35 cellular contexts compared by ENCODE assay signal in genomic region chr14:92328664-92329255, GRCh38. TPM values are rescaled to one million over a fixed set of nuclear protein-coding genes. Genes with fewer than 3 reads are reported as not detected.
DNase-seq lines count a peak whose midpoint lies in the region; ATAC-seq, FAIRE-seq and TF ChIP-seq lines count a peak whose summit lies in the region.
"Had no signal": no experiment of that assay in that cellular context is flagged by ENCODE, and none has a peak within 500 bp of the region (broad histone marks: within the 10 kb centered on the region; RNA-seq: fewer than 3 reads in every experiment).

No MANE protein-coding gene starts in this region.

- no TSS peak for BruUV-seq in GM12878 (replicated peaks; lab: Mats Ljungman, UMichigan)

- ATAC-seq in GM23338 (no peak; the same call in 1 of the 3 replicates), GM12878 (no peak), left colon (no peak)
- ATAC-seq: activated CD4-positive, alpha-beta T cell treated with anti-CD3 and anti-CD28 coated beads for 36 hours; gastrocnemius medialis had no signal

- TF ChIP-seq EP300 in GM12878 (IDR thresholded peaks at IDR 0.05; ENCODE audit: borderline replicate concordance in 1 of 2, control insufficient read depth in 1 of 2, low read depth in 2 of 2, low read length in 2 of 2) (no peak), esophagus muscularis mucosa (IDR thresholded peaks at IDR 0.05) (no peak)

- H3K9me3 Mint-ChIP-seq in GM23338 = no peaks in the 10 kb centered on the region
- H3K9me3 Mint-ChIP-seq: activated naive CD8-positive, alpha-beta T cell treated with anti-CD3 and anti-CD28 coated beads for 36 hours; CD4-positive, alpha-beta T cell; HFFc6; immature natural killer cell; memory B cell had no signal

- 61% methylated on average over 8 of the region's 8 CpGs for WGBS in GM12878 (ENCODE audit: insufficient coverage, insufficient replicate concordance, low lambda C conversion rate, missing lambda C conversion rate)
- 69% methylated on average over 4 of the region's 8 CpGs for WGBS in esophagus muscularis mucosa

- RAD21 ChIA-PET in GM12878 (lab: Charles Lee; ENCODE audit: unreplicated experiment) = no interaction called here

- in situ Hi-C loops in GM12878 (cut with MboI) = no loop called here

- H3K4me3 ChIP-seq in GM23338 (no peak overlapping the region), GM12878 (no peak overlapping the region), osteoblast (ENCODE audit: insufficient read depth, low read length) (no peak overlapping the region), esophagus muscularis mucosa (no peak overlapping the region)
- H3K4me3 ChIP-seq: cardiac muscle cell, coronary artery, esophagus squamous epithelium, gastrocnemius medialis, hepatocyte, sigmoid colon, SJSA1, vagina had no signal

- peak; percentile 27 for DNase-seq in NCI-H82 (lab: John Stamatoyannopoulos, UW)
- no peak for DNase-seq in NCI-H82 treated with DMSO at 0.1 percent for 48 hours (lab: John Stamatoyannopoulos, UW; ENCODE audit: unreplicated experiment)
- no peak for DNase-seq in GM23338 (ENCODE audit: low spot score)
- no peak for DNase-seq in GM12878 (ENCODE audit: low read depth, low spot score)
- no peak for DNase-seq in osteoblast (ENCODE audit: insufficient read length, low spot score, missing footprints)
- DNase-seq in left colon = no peak
- DNase-seq in D721Med (ENCODE audit: insufficient read length, low spot score) = no peak
- no peak for DNase-seq in esophagus muscularis mucosa (ENCODE audit: extremely low spot score)
- DNase-seq: activated CD4-positive, alpha-beta T cell treated with anti-CD3 and anti-CD28 coated beads for 36 hours; activated effector memory CD4-positive, alpha-beta T cell treated with anti-CD3 and anti-CD28 coated beads, Interleukin-2, amount 50 U/mL, for 16 hours; activated naive CD8-positive, alpha-beta T cell treated with anti-CD3 and anti-CD28 coated beads for 36 hours; activated T-cell treated with anti-CD3 and anti-CD28 coated beads, Interleukin-2, amount 50 U/mL, for 1 hour; AML-193; aorta; CD4-positive, alpha-beta T cell; esophagus squamous epithelium; gastrocnemius medialis; HFFc6; immature natural killer cell; NCI-H1048; NCI-H1694; NCI-H2171 treated with DMSO at 0.1 percent for 48 hours; NCI-H510A treated with DMSO at 0.1 percent for 48 hours; sigmoid colon; stimulated activated naive CD4-positive, alpha-beta T cell had no signal

- H3K9ac ChIP-seq in GM12878 (ENCODE audit: control insufficient read depth, insufficient read depth, low read length) = no peak overlapping the region
- H3K9ac ChIP-seq: KMS-11 had no signal

- no peak overlapping the region for H3K4me3 Mint-ChIP-seq in GM23338
- H3K4me3 Mint-ChIP-seq: activated CD4-positive, alpha-beta T cell treated with anti-CD3 and anti-CD28 coated beads for 36 hours; activated naive CD8-positive, alpha-beta T cell treated with anti-CD3 and anti-CD28 coated beads for 36 hours; CD4-positive, alpha-beta T cell; HFFc6; immature natural killer cell; memory B cell had no signal

- H4K20me1 ChIP-seq in GM23338 (replicated peaks; ENCODE audit: insufficient read depth) (peaks cover 9% of the 10 kb centered on the region; the same call in 1 of the 2 replicates), GM12878 (ENCODE audit: control insufficient read depth, insufficient read depth) (no peaks in the 10 kb centered on the region; the same call in 1 of the 2 replicates), osteoblast (ENCODE audit: insufficient read depth, low read length) (no peaks in the 10 kb centered on the region)

- H3F3A ChIP-seq in GM23338 (replicated peaks; ENCODE audit: low read depth) = no peaks in the 10 kb centered on the region

- H3K4me1 ChIP-seq in GM23338 (ENCODE audit: insufficient read depth) = no peaks in the 10 kb centered on the region
- H3K4me1 ChIP-seq in GM12878 (ENCODE audit: control insufficient read depth, insufficient read depth, low read length) = no peaks in the 10 kb centered on the region
- H3K4me1 ChIP-seq in osteoblast (ENCODE audit: insufficient read depth, low read length) = no peaks in the 10 kb centered on the region
- H3K4me1 ChIP-seq in esophagus muscularis mucosa = peaks cover 2 to 7% (median 5%) of the 10 kb centered on the region in 4 donors
- H3K4me1 ChIP-seq: gastrocnemius medialis, SJSA1 had no signal

- H3K27ac ChIP-seq in GM23338 (ENCODE audit: low read depth) (no peak overlapping the region), GM12878 (ENCODE audit: control insufficient read depth, insufficient read depth) (no peak overlapping the region), osteoblast (ENCODE audit: low read depth, low read length) (no peak overlapping the region), esophagus muscularis mucosa (replicated peaks in 1 of 4) (no peak overlapping the region)
- H3K27ac ChIP-seq: cardiac muscle cell, coronary artery, esophagus squamous epithelium, gastrocnemius medialis, hepatocyte, KMS-11, sigmoid colon, SJSA1, vagina had no signal

- no peaks in the 10 kb centered on the region for H3K9me3 ChIP-seq in GM12878 (replicated peaks; ENCODE audit: control insufficient read depth, insufficient read depth, low read length)
- H3K9me3 ChIP-seq in osteoblast (ENCODE audit: low read depth, low read length) = no peaks in the 10 kb centered on the region
- H3K9me3 ChIP-seq in esophagus muscularis mucosa = no peaks in the 10 kb centered on the region
- H3K9me3 ChIP-seq: esophagus squamous epithelium, gastrocnemius medialis, sigmoid colon, SJSA1, vagina had no signal

- FAIRE-seq in GM12878 (lab: Jason Lieb, UNC) (no peak), D721Med (lab: Jason Lieb, UNC) (no peak)
- FAIRE-seq: GM18507 had no signal

- no peaks in the 10 kb centered on the region for H3K36me3 ChIP-seq in GM23338 (ENCODE audit: insufficient read depth)
- no peaks in the 10 kb centered on the region for H3K36me3 ChIP-seq in GM12878 (ENCODE audit: control insufficient read depth in 2 of 2, insufficient read depth in 2 of 2, low read length in 1 of 2)
- H3K36me3 ChIP-seq in osteoblast (ENCODE audit: insufficient read depth, low read length) = no peaks in the 10 kb centered on the region
- no peaks in the 10 kb centered on the region for H3K36me3 ChIP-seq in esophagus muscularis mucosa
- H3K36me3 ChIP-seq: cardiac muscle cell, esophagus squamous epithelium, gastrocnemius medialis, sigmoid colon, SJSA1, vagina had no signal

- H3K27me3 Mint-ChIP-seq in GM23338 (ENCODE audit: insufficient read depth, low read depth, poor library complexity) = peaks cover 28% of the 10 kb centered on the region

- POLR2A ChIA-PET in GM12878 (lab: Charles Lee) = no interaction called here

- TF ChIP-seq POLR2A in GM12878 (IDR thresholded peaks at IDR 0.05; ENCODE audit: low read depth, low read length) = no peak
- no peak for TF ChIP-seq POLR2A in esophagus muscularis mucosa (IDR thresholded peaks at IDR 0.05; ENCODE audit: low read depth)

- TF ChIP-seq CTCF in GM23338 (conservative IDR thresholded peaks at IDR 0.05; ENCODE audit: low read depth in 2 of 2) (peak; percentile 9 to 36; a peak in 1 of 4 replicates), GM12878 (IDR thresholded peaks at IDR 0.05 in 2 of 3, conservative IDR thresholded peaks at IDR 0.05 in 1 of 3; ENCODE audit: control insufficient read depth in 2 of 3, extremely low read depth in 1 of 3, insufficient read depth in 1 of 3, low read depth in 3 of 3, low read length in 3 of 3) (peak; percentile 10 to 19 (median 10); a peak in 1 of 6 replicates), osteoblast (IDR thresholded peaks at IDR 0.05; ENCODE audit: extremely low read depth, low read depth, low read length) (peak; percentile 7), D721Med (IDR thresholded peaks at IDR 0.05; ENCODE audit: insufficient read depth, missing control alignments) (no peak), esophagus muscularis mucosa (IDR thresholded peaks at IDR 0.05) (no peak)

- H3K9me2 ChIP-seq in GM23338 (ENCODE audit: insufficient read depth) = no peaks in the 10 kb centered on the region

- H3K27ac Mint-ChIP-seq in GM23338 = no peak overlapping the region
- H3K27ac Mint-ChIP-seq: activated CD4-positive, alpha-beta T cell treated with anti-CD3 and anti-CD28 coated beads for 36 hours; activated naive CD8-positive, alpha-beta T cell treated with anti-CD3 and anti-CD28 coated beads for 36 hours; CD4-positive, alpha-beta T cell; HFFc6; immature natural killer cell; memory B cell had no signal

- SMC1A ChIA-PET in GM12878 (lab: Charles Lee; ENCODE audit: uncharacterized antibody, unreplicated experiment) = interaction anchor here (0.7 to 1.3 kb wide), 2 partner anchors 26 to 194 kb away, joined by 3 read pairs; no protein-coding TSS in a partner anchor

- H3K27me3 ChIP-seq in GM23338 (ENCODE audit: insufficient read depth) = peaks cover 35% of the 10 kb centered on the region
- peaks cover 5 to 13% of the 10 kb centered on the region in 2 experiments for H3K27me3 ChIP-seq in GM12878 (replicated peaks in 1 of 2; ENCODE audit: control insufficient read depth in 2 of 2, insufficient read depth in 2 of 2, low read length in 1 of 2)
- H3K27me3 ChIP-seq in osteoblast (ENCODE audit: insufficient read depth, low read length) = peaks cover 36% of the 10 kb centered on the region
- peaks cover 0 to 40% (median 9%) of the 10 kb centered on the region in 4 donors for H3K27me3 ChIP-seq in esophagus muscularis mucosa
- H3K27me3 ChIP-seq: vagina had no signal

- H2AFZ ChIP-seq in GM23338 = no peak overlapping the region
- no peak overlapping the region for H2AFZ ChIP-seq in GM12878 (ENCODE audit: control insufficient read depth, low read depth, low read length)
- no peak overlapping the region for H2AFZ ChIP-seq in osteoblast (ENCODE audit: low read length)
- H2AFZ ChIP-seq: hepatocyte had no signal

- TF ChIP-seq RAD21 in GM12878 (IDR thresholded peaks at IDR 0.05; ENCODE audit: insufficient read depth, low read depth, low read length) = 0 out of 2 replicates have a peak, but pooled peaks have one; percentile 21

- H3K4me1 Mint-ChIP-seq in GM23338 = no peaks in the 10 kb centered on the region
- H3K4me1 Mint-ChIP-seq: activated CD4-positive, alpha-beta T cell treated with anti-CD3 and anti-CD28 coated beads for 36 hours; immature natural killer cell; memory B cell had no signal

- intact Hi-C loops in GM12878 (cut with micrococcal nuclease; ENCODE audit: unreplicated experiment) = loop anchor here (10.0 kb wide), 2 partner anchors 194 to 356 kb away; no protein-coding TSS in a partner anchor
- intact Hi-C loops in left colon (cut with DNase I, micrococcal nuclease) = no loop called here
- intact Hi-C loops in esophagus muscularis mucosa (cut with DNase I) = no loop called here

- no peaks in the 10 kb centered on the region for H3K36me3 Mint-ChIP-seq in GM23338 (ENCODE audit: low read depth)
- H3K36me3 Mint-ChIP-seq: activated naive CD8-positive, alpha-beta T cell treated with anti-CD3 and anti-CD28 coated beads for 36 hours; immature natural killer cell; memory B cell had no signal

- H3K4me2 ChIP-seq in GM23338 (no peak overlapping the region), GM12878 (ENCODE audit: control insufficient read depth, insufficient read depth) (no peak overlapping the region), osteoblast (ENCODE audit: insufficient read depth, low read length) (no peak overlapping the region)
- H3K4me2 ChIP-seq: hepatocyte, KMS-11 had no signal

- CTCF ChIA-PET in GM12878 (lab: Yijun Ruan, JAX) = no interaction called here

- no peaks in the 10 kb centered on the region for H3K79me2 ChIP-seq in GM23338 (replicated peaks; ENCODE audit: insufficient read depth)
- no peaks in the 10 kb centered on the region for H3K79me2 ChIP-seq in GM12878 (ENCODE audit: control insufficient read depth, insufficient read depth, low read length)
- no peaks in the 10 kb centered on the region for H3K79me2 ChIP-seq in osteoblast (ENCODE audit: insufficient read depth, low read length)
- H3K79me2 ChIP-seq: hepatocyte had no signal

RNA-seq across cellular contexts. Expression of gene SLC24A4, which starts 5.8 kb away (rescaled TPM):
- total RNA-seq in GM23338 (2014; rRNA removed; shearing (Covaris generic)) = 0.38 and 0.39 TPM in 2 replicates
- polyA plus RNA-seq in GM23338 (2016; fragmentation: Nextera tagmentation; extraction: Ambion mirVana) = 0.06 and 0.30 TPM in 2 replicates
- total RNA-seq in GM12878 (2013; cell fraction: nucleolus; rRNA removed) = 3.3 and 3.5 TPM in 2 replicates
- under 0.01 TPM in 1 of 2 replicates, not detected in the other for total RNA-seq in GM12878 (2014; rRNA removed)
- 0.04 TPM in 1 of 2 replicates, not detected in the other for total RNA-seq in GM12878 (2014; rRNA removed; fragmentation: Illumina TruSeq; extraction: Trizol)
- not detected in 2 replicates for total RNA-seq in GM12878 (2021)
- polyA plus RNA-seq in GM12878 (2011; ENCODE audit: low read depth) = not detected
- polyA plus RNA-seq in GM12878 (2011; rRNA removed) = 0.22 and 0.46 TPM in 2 replicates
- 0.28 and 0.31 TPM in 2 replicates for polyA plus RNA-seq in GM12878 (2011; cell fraction: cytosol; rRNA removed)
- polyA plus RNA-seq in GM12878 (2011; cell fraction: nucleus; rRNA removed) = 1.6 TPM in 2 replicates
- 0.28 TPM in 1 of 2 replicates, not detected in the other for polyA plus RNA-seq in GM12878 (2012)
- under 0.01 TPM in 1 of 2 replicates, not detected in the other for polyA plus RNA-seq in GM12878 (2014; fragmentation: Illumina TruSeq; extraction: Trizol)
- polyA plus RNA-seq in GM12878 (2014; fragmentation: Nextera tagmentation; extraction: Ambion mirVana) = not detected
- polyA plus RNA-seq in GM12878 (2014; rRNA removed) = 0.09 TPM in 1 of 2 replicates, not detected in the other
- not detected for polyA plus RNA-seq in GM12878 (2016; fragmentation: Nextera tagmentation; extraction: Ambion mirVana)
- polyA minus RNA-seq in GM12878 (2011; rRNA and poly(A)+ RNA removed) = 0.36 TPM in 1 of 2 replicates, not detected in the other
- polyA minus RNA-seq in GM12878 (2011; cell fraction: cytosol; rRNA and poly(A)+ RNA removed) = not detected in 2 replicates
- polyA minus RNA-seq in GM12878 (2011; cell fraction: nucleus; rRNA and poly(A)+ RNA removed) = 0.36 and 0.38 TPM in 2 replicates
- under 0.01 TPM in 1 of 2 replicates, not detected in the other for total RNA-seq in osteoblast
- under 1 TPM; 0.09 to 0.25 TPM for total RNA-seq in left colon
- 1 to 10 TPM; 1.7 to 2.9 (median 2.1) TPM for total RNA-seq in esophagus muscularis mucosa
- total RNA-seq: A172; activated CD4-positive, alpha-beta T cell treated with anti-CD3 and anti-CD28 coated beads for 36 hours; activated CD8-positive, alpha-beta memory T cell treated with anti-CD3 and anti-CD28 coated beads for 36 hours; HFFc6 had no signal

Comparison
In these comparisons a context has a peak if more than half of its experiments do, and no peak if none do; other contexts are left out.
1. CTCF ChIP-seq: peak in GM23338 (2 of 2), GM12878 (3 of 3) and osteoblast (single experiment); none in D721Med (single experiment) and esophagus muscularis mucosa (0 of 3).